Comparison of ENCODE assay signal across 6 cellular contexts in the genomic region with DNA sequence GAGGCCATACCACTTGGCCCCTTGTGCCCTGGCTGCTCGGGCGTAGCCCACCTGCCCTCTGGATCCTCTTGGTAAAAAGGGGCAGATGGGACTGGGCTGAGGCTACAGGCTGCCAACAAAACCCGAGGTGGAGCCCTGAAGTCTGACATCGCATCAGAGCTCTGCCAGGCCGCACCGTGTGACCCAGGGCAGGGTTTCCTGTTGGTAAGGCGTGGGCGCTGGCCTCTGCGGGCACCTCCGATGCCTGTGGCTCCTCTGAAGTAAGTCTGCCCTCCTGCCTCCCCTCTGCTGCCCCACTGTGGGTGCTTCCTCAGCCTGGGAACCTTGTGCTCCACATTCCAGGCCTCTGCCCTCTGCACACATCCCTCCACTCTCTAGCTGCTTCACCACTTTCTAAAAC.
"Had no signal": no experiment of that assay in that cellular context is flagged by ENCODE, and none has a peak within 500 bp of the region (broad histone marks: within the 10 kb centered on the region; RNA-seq: fewer than 3 reads in every experiment).

No MANE protein-coding gene starts in this region.

- H3K27ac Mint-ChIP-seq: nephron progenitor cell had no signal

- DNase-seq: activated naive CD4-positive, alpha-beta T cell; activated T-cell treated with anti-CD3 and anti-CD28 coated beads, Interleukin-2, amount 50 U/mL, for 48 hours; aorta; mesendoderm; nephron progenitor cell; stimulated activated CD4-positive, alpha-beta T cell treated with anti-CD3 and anti-CD28 coated beads, Interleukin-1b, Interleukin-23, amount 100 ng/mL, for 48 hours had no signal

- H3K4me1 Mint-ChIP-seq: nephron progenitor cell had no signal

- H3K9me3 Mint-ChIP-seq: nephron progenitor cell had no signal

- H3K4me3 Mint-ChIP-seq: nephron progenitor cell had no signal
